In the genomic region with DNA sequence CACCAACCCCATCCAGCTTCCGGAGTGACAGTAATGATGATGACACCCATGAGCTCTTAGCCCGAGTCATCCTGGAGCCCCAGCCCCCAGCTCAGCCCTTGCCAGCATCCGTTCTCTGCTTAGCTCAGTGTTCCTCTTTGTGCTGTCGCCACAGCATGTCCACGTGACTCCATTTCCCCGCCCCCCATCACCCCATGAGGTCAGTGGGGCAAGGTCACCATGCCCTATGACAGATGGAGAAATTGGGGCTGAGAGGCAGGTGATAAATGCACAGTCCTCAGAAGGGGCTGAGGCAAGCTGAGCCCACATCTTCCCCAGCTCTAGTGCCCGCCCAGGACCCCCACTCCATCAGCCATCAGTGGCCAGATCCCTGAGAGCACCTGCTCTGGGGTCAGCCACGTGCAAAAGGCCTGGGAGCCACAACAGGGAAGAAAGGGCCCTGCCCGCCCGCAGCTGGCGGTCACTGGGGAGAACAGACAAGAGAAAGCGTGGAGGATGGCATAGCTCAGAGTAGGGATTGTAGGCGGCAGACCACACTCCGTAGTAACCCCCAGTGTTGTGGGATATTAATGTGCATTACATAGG, we compare ENCODE assay signal across 9 cellular contexts. TPM values are rescaled to one million over a fixed set of nuclear protein-coding genes. Genes with fewer than 3 reads are reported as not detected.
DNase-seq lines count a peak whose midpoint lies in the region; ATAC-seq lines count a peak whose summit lies in the region.
"Had no signal": no experiment of that assay in that cellular context is flagged by ENCODE, and none has a peak within 500 bp of the region (broad histone marks: within the 10 kb centered on the region; RNA-seq: fewer than 3 reads in every experiment).

No MANE protein-coding gene starts in this region.

- H3K27ac Mint-ChIP-seq in activated T-cell treated with anti-CD3 and anti-CD28 coated beads, Interleukin-2, amount 50 U/mL, for 24 hours: peak overlapping the region; percentile 26
- H3K27ac Mint-ChIP-seq: immature natural killer cell had no signal

- no peaks in the 10 kb centered on the region for H3K36me3 Mint-ChIP-seq in activated T-cell treated with anti-CD3 and anti-CD28 coated beads, Interleukin-2, amount 50 U/mL, for 24 hours (ENCODE audit: low read depth)
- H3K36me3 Mint-ChIP-seq: immature natural killer cell had no signal

- ATAC-seq in HG03039 (IDR thresholded peaks at IDR 0.05; ENCODE audit: unreplicated experiment): no peak

- no peak for DNase-seq in activated T-cell treated with anti-CD3 and anti-CD28 coated beads, Interleukin-2, amount 50 U/mL, for 24 hours
- DNase-seq in activated T-cell treated with anti-CD3 and anti-CD28 coated beads for 4 hours: no peak
- peak; percentile 37 for DNase-seq in SIG-M5 (lab: John Stamatoyannopoulos, UW)
- peak; percentile 25 for DNase-seq in glomerular visceral epithelial cell (ENCODE audit: extremely low spot score)
- peak; percentile 8 for DNase-seq in stromal cell of bone marrow (ENCODE audit: low read depth)
- DNase-seq in DMS 273 treated with DMSO at 0.1 percent for 48 hours (lab: John Stamatoyannopoulos, UW): no peak
- DNase-seq in ureter (ENCODE audit: low spot score): no peak
- DNase-seq: immature natural killer cell had no signal

- no peak overlapping the region for H3K4me3 Mint-ChIP-seq in activated T-cell treated with anti-CD3 and anti-CD28 coated beads, Interleukin-2, amount 50 U/mL, for 24 hours
- H3K4me3 Mint-ChIP-seq: immature natural killer cell had no signal

- no peaks in the 10 kb centered on the region for H3K9me3 Mint-ChIP-seq in activated T-cell treated with anti-CD3 and anti-CD28 coated beads, Interleukin-2, amount 50 U/mL, for 24 hours
- H3K9me3 Mint-ChIP-seq: immature natural killer cell had no signal

- H3K4me1 Mint-ChIP-seq in activated T-cell treated with anti-CD3 and anti-CD28 coated beads, Interleukin-2, amount 50 U/mL, for 24 hours (ENCODE audit: low read depth): peaks cover 7% of the 10 kb centered on the region

- no peaks in the 10 kb centered on the region for H3K27me3 Mint-ChIP-seq in activated T-cell treated with anti-CD3 and anti-CD28 coated beads, Interleukin-2, amount 50 U/mL, for 24 hours

RNA-seq across cellular contexts. Expression of gene ITGB4, which starts 17.1 kb away (rescaled TPM):
- 303 TPM for total RNA-seq in ureter

RNA-seq across cellular contexts. Expression of gene GALK1, which starts 26.7 kb away (rescaled TPM):
- 24.2 TPM for total RNA-seq in ureter

RNA-seq across cellular contexts. Expression of gene UNK, which starts 46.3 kb away (rescaled TPM):
- total RNA-seq in ureter: 49.2 TPM

Comparison
In these comparisons a context has a peak if more than half of its experiments do, and no peak if none do; other contexts are left out.
1. DNase-seq: peak in SIG-M5 (single experiment), glomerular visceral epithelial cell (single experiment) and stromal cell of bone marrow (single experiment); none in activated T-cell treated with anti-CD3 and anti-CD28 coated beads, Interleukin-2, amount 50 U/mL, for 24 hours (single experiment), activated T-cell treated with anti-CD3 and anti-CD28 coated beads for 4 hours (single experiment), DMS 273 treated with DMSO at 0.1 percent for 48 hours (single experiment) and ureter (single experiment).